8 cellular contexts compared by ENCODE assay signal in the genomic region with DNA sequence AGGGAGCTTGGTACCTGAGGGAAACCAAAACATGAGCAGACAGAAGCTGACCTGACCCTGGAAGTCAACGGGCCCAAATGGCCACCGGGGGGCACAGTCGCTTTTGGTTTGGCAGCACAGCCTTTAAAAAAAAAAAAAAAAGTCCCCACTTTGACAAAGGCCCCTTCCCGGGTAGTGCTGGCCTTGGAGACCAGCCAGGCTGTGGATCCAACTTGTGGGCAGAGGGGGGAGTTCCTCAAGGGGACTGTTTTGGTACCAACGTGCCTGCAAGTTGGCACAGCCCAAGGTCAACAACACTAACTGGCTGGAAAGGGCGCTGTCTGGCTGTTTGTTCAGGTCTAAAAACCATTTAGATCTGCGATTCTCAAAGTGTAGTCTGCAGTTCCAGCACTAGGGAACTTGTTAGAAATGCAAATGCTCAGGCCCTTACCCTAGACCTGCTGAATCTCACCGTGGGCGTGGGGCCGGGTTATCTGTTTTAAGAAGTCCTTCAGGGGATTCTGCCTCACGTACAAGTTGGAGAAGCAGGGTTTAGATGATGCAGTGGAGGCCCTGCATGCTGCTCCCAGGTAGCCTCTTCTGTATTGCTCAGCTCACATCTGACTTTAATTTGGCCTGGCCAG.
A peak's percentile ranks its signal among the peaks of the same experiment; 100 is the strongest.
DNase-seq lines count a peak whose midpoint lies in the region; ATAC-seq and TF ChIP-seq lines count a peak whose summit lies in the region.

No MANE protein-coding gene starts in this region.

- H3K4me3 ChIP-seq in WI38 (ENCODE audit: low read depth, low read length) = peak overlapping the region; percentile 49

- peak; percentile 25 for ATAC-seq in HG02981 (IDR thresholded peaks at IDR 0.05; ENCODE audit: unreplicated experiment)

- TF ChIP-seq CTCF in WI38 (IDR thresholded peaks at IDR 0.05; ENCODE audit: low read depth, low read length) = peak; percentile 38

- peak; percentile 34 for DNase-seq in NK-92 treated with Interleukin-12 subunit alpha and Interleukin-12 subunit beta, amount 100 ng/mL, for 24 hours (lab: John Stamatoyannopoulos, UW)
- DNase-seq in NK-92 (lab: John Stamatoyannopoulos, UW; ENCODE audit: unreplicated experiment) (no peak), NCI-H2081 (lab: John Stamatoyannopoulos, UW) (peak; percentile 63 to 84), cerebellum (ENCODE audit: low spot score) (peak; percentile 28), kidney glomerular epithelial cell (lab: John Stamatoyannopoulos, UW) (peak; percentile 29)
- peak; percentile 30 to 54 for DNase-seq in stimulated activated CD4-positive, alpha-beta T cell treated with anti-CD3 and anti-CD28 coated beads, Interleukin-15, amount 100 ng/mL, for 1 hour (ENCODE audit: low read depth in 1 of 2, low spot score in 1 of 2)
